In genomic region chr13:93235258-93236015, GRCh38 we compare ENCODE assay signal across 1 cellular context.
TF ChIP-seq lines count a peak whose summit lies in the region.

No MANE protein-coding gene starts in this region.

TF ChIP-seq in GM23338, 12 proteins besides CTCF, POLR2A, EP300 and RAD21 (continued from another document):
- TF ChIP-seq ETS1 (IDR thresholded peaks at IDR 0.05): no peak
- TF ChIP-seq EZH2 (IDR thresholded peaks at IDR 0.05; ENCODE audit: low read depth, unreplicated experiment): no peak
- no peak for TF ChIP-seq ZNF114 (CRISPR knock-in tag; IDR thresholded peaks at IDR 0.05)
